Comparison of ENCODE assay signal across 9 cellular contexts in the genomic region with DNA sequence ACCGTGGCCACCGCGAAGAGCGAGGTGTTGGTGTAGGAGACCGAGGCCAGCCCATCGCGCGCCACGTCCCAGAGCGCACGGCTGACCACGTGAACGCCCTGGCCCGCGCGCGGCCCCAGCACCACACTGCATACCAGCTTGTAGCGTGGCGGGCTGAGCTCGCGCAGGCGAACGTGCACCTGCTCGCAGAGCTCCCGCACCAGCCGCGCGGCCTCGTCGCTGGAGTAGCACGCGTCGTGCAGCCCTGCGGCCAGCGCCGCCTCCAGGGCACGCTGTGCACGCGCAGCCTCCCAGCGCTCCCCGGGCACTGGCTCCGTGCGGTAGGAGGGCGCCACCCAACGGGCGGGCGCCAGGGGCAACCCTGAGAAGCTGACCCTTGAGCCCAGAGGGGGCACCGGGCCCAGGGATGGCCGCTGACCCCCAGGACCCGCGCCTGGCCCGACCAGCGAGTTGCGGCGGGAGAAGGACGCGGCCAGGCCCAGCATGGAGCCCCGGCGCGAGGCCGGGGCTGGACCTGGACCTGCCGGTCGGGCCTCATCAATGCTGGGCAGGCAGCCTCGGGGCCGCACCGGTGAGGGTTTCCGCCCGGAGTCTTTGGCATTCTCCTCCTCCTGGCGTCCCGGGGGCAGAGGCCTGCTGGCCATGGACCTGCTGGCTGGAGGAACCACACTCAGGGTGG. TPM values are rescaled to one million over a fixed set of nuclear protein-coding genes. Genes with fewer than 3 reads are reported as not detected.
DNase-seq lines count a peak whose midpoint lies in the region; ATAC-seq, FAIRE-seq and TF ChIP-seq lines count a peak whose summit lies in the region.
"Had no signal": no experiment of that assay in that cellular context is flagged by ENCODE, and none has a peak within 500 bp of the region (broad histone marks: within the 10 kb centered on the region; RNA-seq: fewer than 3 reads in every experiment).

No MANE protein-coding gene starts in this region.

- H2BK120ac ChIP-seq in H9 (ENCODE audit: low read depth, low read length, poor library complexity, severe bottlenecking), result peak overlapping the region; percentile 55

- H3K56ac ChIP-seq in H9 (ENCODE audit: insufficient read length, low read depth, low read length), result no peak overlapping the region

- H3K79me2 ChIP-seq in H9 (ENCODE audit: insufficient read depth, low read length), result no peaks in the 10 kb centered on the region

- no peaks in the 10 kb centered on the region for H3K9me3 ChIP-seq in H9 (ENCODE audit: control insufficient read depth, low read depth, low read length)

- H3K4me2 ChIP-seq in H9 (ENCODE audit: insufficient read depth, insufficient read length, low read length), result no peak overlapping the region

- no peak overlapping the region for H3K9ac ChIP-seq in H9 (ENCODE audit: extremely low read depth, insufficient read length, low read length)

- peak overlapping the region; percentile 7 for H2AK5ac ChIP-seq in H9 (ENCODE audit: insufficient read length, low read length)

- H3K27me3 ChIP-seq in H9 (ENCODE audit: insufficient read depth, low read length), result no peaks in the 10 kb centered on the region

- H3K27ac Mint-ChIP-seq in H9, result no peak overlapping the region; a peak in 2 of 7 replicates
- peak overlapping the region; percentile 99 for H3K27ac Mint-ChIP-seq in activated T-helper 2 cell treated with anti-CD3 and anti-CD28 coated beads, Interferon-gamma antibody, Interleukin-2, Interleukin-4, amounts not matched to agents 10 μg/mL and 5 μg/mL and 100 μg/mL, durations not matched to agents 14 hours and 24 hours and 36 hours

- H3K4me1 ChIP-seq in H9 (ENCODE audit: insufficient read depth, low read length), result peaks cover 10% of the 10 kb centered on the region; the same call in 1 of the 2 replicates

- no peaks in the 10 kb centered on the region for H3K9me3 Mint-ChIP-seq in H9
- no peaks in the 10 kb centered on the region for H3K9me3 Mint-ChIP-seq in activated T-helper 2 cell treated with anti-CD3 and anti-CD28 coated beads, Interferon-gamma antibody, Interleukin-2, Interleukin-4, amounts not matched to agents 10 μg/mL and 5 μg/mL and 100 μg/mL, durations not matched to agents 14 hours and 24 hours and 36 hours

- peak overlapping the region; percentile 92 for H3K18ac ChIP-seq in H9 (ENCODE audit: insufficient read length, low read depth, low read length)

- H4K20me1 ChIP-seq in H9 (ENCODE audit: control insufficient read depth, insufficient read depth, insufficient read length), result no peaks in the 10 kb centered on the region

- H2BK20ac ChIP-seq in H9 (ENCODE audit: low read depth, low read length, poor library complexity, severe bottlenecking), result no peak overlapping the region

- peak overlapping the region; percentile 86 for H3K4ac ChIP-seq in H9 (ENCODE audit: low read depth, low read length)

- H3K14ac ChIP-seq in H9 (ENCODE audit: insufficient read depth, low read length), result peak overlapping the region; percentile 89; the same call in 1 of the 2 replicates

- no peaks in the 10 kb centered on the region for H3K27me3 Mint-ChIP-seq in H9 (ENCODE audit: low read depth)
- H3K27me3 Mint-ChIP-seq in activated T-helper 2 cell treated with anti-CD3 and anti-CD28 coated beads, Interferon-gamma antibody, Interleukin-2, Interleukin-4, amounts not matched to agents 10 μg/mL and 5 μg/mL and 100 μg/mL, durations not matched to agents 14 hours and 24 hours and 36 hours (ENCODE audit: low read depth), result no peaks in the 10 kb centered on the region

- no peak for TF ChIP-seq CTCF in H9 (conservative IDR thresholded peaks at IDR 0.05)

- H3K23ac ChIP-seq in H9 (ENCODE audit: insufficient read length, low read depth, low read length), result no peak overlapping the region

- H3T11ph ChIP-seq in H9 (ENCODE audit: low read length), result no peak overlapping the region

- FAIRE-seq in frontal cortex (lab: Jason Lieb, UNC), result no peak

- H2AFZ ChIP-seq in H9 (ENCODE audit: low read length), result no peak overlapping the region

- no peak overlapping the region for H2BK5ac ChIP-seq in H9 (ENCODE audit: insufficient read length, low read length)

- peak; percentile 41 for DNase-seq in H9
- no peak for DNase-seq in activated T-helper 2 cell treated with anti-CD3 and anti-CD28 coated beads, Interferon-gamma antibody, Interleukin-2, Interleukin-4, amounts not matched to agents 10 μg/mL and 5 μg/mL and 100 μg/mL, durations not matched to agents 14 hours and 24 hours and 36 hours (ENCODE audit: low spot score)
- peak; percentile 49 for DNase-seq in left ventricle myocardium superior
- no peak for DNase-seq in inferior parietal cortex (ENCODE audit: extremely low spot score)
- DNase-seq in frontal cortex (ENCODE audit: low spot score in 2 of 2), result no peak
- DNase-seq in stimulated activated CD4-positive, alpha-beta T cell treated with anti-CD3 and anti-CD28 coated beads, Interleukin-15, amount 100 ng/mL, for 24 hours, result no peak
- DNase-seq: NCI-H446 treated with DMSO at 0.1 percent for 48 hours had no signal

- H3K4me1 Mint-ChIP-seq in H9, result peaks cover 36 to 38% of the 10 kb centered on the region in 2 experiments
- H3K4me1 Mint-ChIP-seq in activated T-helper 2 cell treated with anti-CD3 and anti-CD28 coated beads, Interferon-gamma antibody, Interleukin-2, Interleukin-4, amounts not matched to agents 10 μg/mL and 5 μg/mL and 100 μg/mL, durations not matched to agents 14 hours and 24 hours and 36 hours (ENCODE audit: low read depth), result peaks cover 64% of the 10 kb centered on the region

- peaks cover 3 to 42% (median 26%) of the 10 kb centered on the region in 3 experiments for H3K36me3 Mint-ChIP-seq in H9 (ENCODE audit: insufficient read depth in 1 of 3, low read depth in 3 of 3)
- peaks cover 84% of the 10 kb centered on the region for H3K36me3 Mint-ChIP-seq in activated T-helper 2 cell treated with anti-CD3 and anti-CD28 coated beads, Interferon-gamma antibody, Interleukin-2, Interleukin-4, amounts not matched to agents 10 μg/mL and 5 μg/mL and 100 μg/mL, durations not matched to agents 14 hours and 24 hours and 36 hours (ENCODE audit: low read depth)

- H2BK12ac ChIP-seq in H9 (ENCODE audit: insufficient read length, low read depth, low read length), result peak overlapping the region; percentile 78

- no peak overlapping the region for H3K4me3 Mint-ChIP-seq in H9
- H3K4me3 Mint-ChIP-seq in activated T-helper 2 cell treated with anti-CD3 and anti-CD28 coated beads, Interferon-gamma antibody, Interleukin-2, Interleukin-4, amounts not matched to agents 10 μg/mL and 5 μg/mL and 100 μg/mL, durations not matched to agents 14 hours and 24 hours and 36 hours (ENCODE audit: low read depth), result no peak overlapping the region

- no peak overlapping the region for H4K8ac ChIP-seq in H9 (replicated peaks; ENCODE audit: insufficient read length, low read depth, low read length)

- no peaks in the 10 kb centered on the region for H3K79me1 ChIP-seq in H9 (ENCODE audit: insufficient read depth, low read depth, low read length, poor library complexity, severe bottlenecking)

- H4K5ac ChIP-seq in H9 (ENCODE audit: insufficient read length, low read depth, low read length), result no peak overlapping the region

- ATAC-seq in left ventricle myocardium superior, result no peak
- ATAC-seq in HG03175 (IDR thresholded peaks at IDR 0.05; ENCODE audit: unreplicated experiment), result no peak

- WGBS in H9 (ENCODE audit: extremely low coverage, insufficient read length, low lambda C conversion rate), result no CpG with 5 or more reads among the region's 70 CpGs

- H3K27ac ChIP-seq in H9 (ENCODE audit: insufficient read length, low read depth, low read length), result peak overlapping the region; percentile 85
- H3K27ac ChIP-seq in skin epidermis, result peak overlapping the region; percentile 82 to 100 (median 97)

- H2BK15ac ChIP-seq in H9 (ENCODE audit: low read depth, low read length), result no peak overlapping the region

- no peak overlapping the region for H3K4me3 ChIP-seq in skin epidermis

- peaks cover 3% of the 10 kb centered on the region for H3K23me2 ChIP-seq in H9 (ENCODE audit: insufficient read length, low read depth, low read length, poor library complexity, severe bottlenecking)

- H4K91ac ChIP-seq in H9 (ENCODE audit: insufficient read length, low read depth, low read length), result peak overlapping the region; percentile 96

- intact Hi-C loops in activated T-helper 2 cell treated with anti-CD3 and anti-CD28 coated beads, Interferon-gamma antibody, Interleukin-2, Interleukin-4, amounts not matched to agents 10 μg/mL and 5 μg/mL and 100 μg/mL, durations not matched to agents 14 hours and 24 hours and 36 hours (cut with micrococcal nuclease), result loop anchor here (2.0 to 10.0 kb wide), 5 partner anchors 134 to 879 kb away; a partner anchor contains a TSS
- intact Hi-C loops in left ventricle myocardium superior (cut with micrococcal nuclease), result no loop called here

RNA-seq across cellular contexts. Expression of a gene that starts 1.0 kb away (rescaled TPM):
- total RNA-seq in H9 (2021) (not detected in 2 replicates), left ventricle myocardium superior (0.35 TPM), frontal cortex (not detected)
- 0.32 TPM in 1 of 2 replicates, not detected in the other for total RNA-seq in activated T-helper 2 cell treated with anti-CD3 and anti-CD28 coated beads, Interferon-gamma antibody, Interleukin-2, Interleukin-4, amounts not matched to agents 10 μg/mL and 5 μg/mL and 100 μg/mL, durations not matched to agents 14 hours and 24 hours and 36 hours

RNA-seq across cellular contexts. Expression of a gene that starts 2.2 kb away (rescaled TPM):
- total RNA-seq in H9 (2021), result 1.4 and 1.9 TPM in 2 replicates
- total RNA-seq in activated T-helper 2 cell treated with anti-CD3 and anti-CD28 coated beads, Interferon-gamma antibody, Interleukin-2, Interleukin-4, amounts not matched to agents 10 μg/mL and 5 μg/mL and 100 μg/mL, durations not matched to agents 14 hours and 24 hours and 36 hours, result 17.0 and 19.8 TPM in 2 replicates
- 2.5 TPM for total RNA-seq in left ventricle myocardium superior
- total RNA-seq in frontal cortex, result under 0.01 TPM

RNA-seq across cellular contexts. Expression of a gene that starts 6.0 kb away (rescaled TPM):
- total RNA-seq in H9 (2021) (14.7 and 15.9 TPM in 2 replicates), left ventricle myocardium superior (7.5 TPM), frontal cortex (10.2 TPM)
- 128 and 135 TPM in 2 replicates for total RNA-seq in activated T-helper 2 cell treated with anti-CD3 and anti-CD28 coated beads, Interferon-gamma antibody, Interleukin-2, Interleukin-4, amounts not matched to agents 10 μg/mL and 5 μg/mL and 100 μg/mL, durations not matched to agents 14 hours and 24 hours and 36 hours

RNA-seq across cellular contexts. Expression of a gene that starts 18.2 kb away (rescaled TPM):
- total RNA-seq in H9 (2021) (1.1 and 1.3 TPM in 2 replicates), left ventricle myocardium superior (0.12 TPM), frontal cortex (0.41 TPM)
- total RNA-seq in activated T-helper 2 cell treated with anti-CD3 and anti-CD28 coated beads, Interferon-gamma antibody, Interleukin-2, Interleukin-4, amounts not matched to agents 10 μg/mL and 5 μg/mL and 100 μg/mL, durations not matched to agents 14 hours and 24 hours and 36 hours, result 0.91 and 1.7 TPM in 2 replicates

RNA-seq across cellular contexts. Expression of a gene that starts 30.8 kb away (rescaled TPM):
- total RNA-seq in H9 (2021), result 2,591 and 2,595 TPM in 2 replicates
- 2,328 and 2,356 TPM in 2 replicates for total RNA-seq in activated T-helper 2 cell treated with anti-CD3 and anti-CD28 coated beads, Interferon-gamma antibody, Interleukin-2, Interleukin-4, amounts not matched to agents 10 μg/mL and 5 μg/mL and 100 μg/mL, durations not matched to agents 14 hours and 24 hours and 36 hours
- total RNA-seq in left ventricle myocardium superior, result 727 TPM
- total RNA-seq in frontal cortex, result 1,632 TPM

Comparison
In these comparisons a context has a peak if more than half of its experiments do, and no peak if none do; other contexts are left out.
1. DNase-seq: peak in H9 (single experiment) and left ventricle myocardium superior (single experiment); none in activated T-helper 2 cell treated with anti-CD3 and anti-CD28 coated beads, Interferon-gamma antibody, Interleukin-2, Interleukin-4, amounts not matched to agents 10 μg/mL and 5 μg/mL and 100 μg/mL, durations not matched to agents 14 hours and 24 hours and 36 hours (single experiment), inferior parietal cortex (single experiment), frontal cortex (0 of 2) and stimulated activated CD4-positive, alpha-beta T cell treated with anti-CD3 and anti-CD28 coated beads, Interleukin-15, amount 100 ng/mL, for 24 hours (single experiment).